ENCODE assay signal across 23 cellular contexts in genomic region chr15:47351501-47351900, GRCh38.
"Had no signal": no experiment of that assay in that cellular context is flagged by ENCODE, and none has a peak within 500 bp of the region (broad histone marks: within the 10 kb centered on the region; RNA-seq: fewer than 3 reads in every experiment).

No MANE protein-coding gene starts in this region.

- H2AFZ ChIP-seq: hepatocyte had no signal

- H3K36me3 ChIP-seq: colonic mucosa, esophagus squamous epithelium, gastroesophageal sphincter, heart left ventricle, left lung, lower lobe of right lung had no signal

- H3K4me3 Mint-ChIP-seq: dendritic cell treated with granulocyte-macrophage colony-stimulating factor and Interleukin-4, amounts not matched to agents 40 ng/mL and 50 ng/mL, for 4 days; effector memory CD8-positive, alpha-beta T cell; immature natural killer cell; mesothelial cell of epicardium; naive thymus-derived CD4-positive, alpha-beta T cell had no signal

- H3K4me3 ChIP-seq: colonic mucosa, esophagus squamous epithelium, gastroesophageal sphincter, heart left ventricle, hepatocyte, left lung, lower lobe of right lung had no signal

- ATAC-seq: effector memory CD8-positive, alpha-beta T cell; esophagus mucosa; gastroesophageal sphincter; heart left ventricle; left lung; left ventricle myocardium superior; lower lobe of right lung; naive thymus-derived CD4-positive, alpha-beta T cell had no signal

- H3K79me2 ChIP-seq: hepatocyte had no signal

- H3K4me1 Mint-ChIP-seq: immature natural killer cell; naive thymus-derived CD4-positive, alpha-beta T cell had no signal

- H3K36me3 Mint-ChIP-seq: immature natural killer cell; mesothelial cell of epicardium; naive thymus-derived CD4-positive, alpha-beta T cell had no signal

- H3K4me1 ChIP-seq: colonic mucosa, esophagus squamous epithelium, gastroesophageal sphincter, heart left ventricle, left lung, lower lobe of right lung had no signal

- DNase-seq: colonic mucosa; cortex of kidney; effector CD8-positive, alpha-beta T cell; effector memory CD8-positive, alpha-beta T cell; erythroblast; esophagus squamous epithelium; heart left ventricle; hypothalamus; immature natural killer cell; islet precursor cell; kidney; kidney glomerular epithelial cell; left lung; left ventricle myocardium superior; lower lobe of right lung; mesenchymal stem cell; naive thymus-derived CD4-positive, alpha-beta T cell had no signal

- H3K27me3 ChIP-seq: colonic mucosa, esophagus squamous epithelium, gastroesophageal sphincter, heart left ventricle, left lung had no signal

- H3K9me3 Mint-ChIP-seq: mesothelial cell of epicardium had no signal

- H3K4me2 ChIP-seq: hepatocyte had no signal

- H3K27ac Mint-ChIP-seq: dendritic cell treated with granulocyte-macrophage colony-stimulating factor and Interleukin-4, amounts not matched to agents 40 ng/mL and 50 ng/mL, for 4 days; effector memory CD8-positive, alpha-beta T cell; immature natural killer cell; mesothelial cell of epicardium; naive thymus-derived CD4-positive, alpha-beta T cell had no signal

- H3K27me3 Mint-ChIP-seq: dendritic cell treated with granulocyte-macrophage colony-stimulating factor and Interleukin-4, amounts not matched to agents 40 ng/mL and 50 ng/mL, for 4 days; effector memory CD8-positive, alpha-beta T cell had no signal

- H3K9me3 ChIP-seq: colonic mucosa, esophagus squamous epithelium, gastroesophageal sphincter, heart left ventricle, left lung, lower lobe of right lung had no signal

- H3K27ac ChIP-seq: colonic mucosa, epithelial cell of prostate, esophagus squamous epithelium, gastroesophageal sphincter, heart left ventricle, hepatocyte, left lung, lower lobe of right lung had no signal
